ENCODE assay signal across 18 cellular contexts in the genomic region with DNA sequence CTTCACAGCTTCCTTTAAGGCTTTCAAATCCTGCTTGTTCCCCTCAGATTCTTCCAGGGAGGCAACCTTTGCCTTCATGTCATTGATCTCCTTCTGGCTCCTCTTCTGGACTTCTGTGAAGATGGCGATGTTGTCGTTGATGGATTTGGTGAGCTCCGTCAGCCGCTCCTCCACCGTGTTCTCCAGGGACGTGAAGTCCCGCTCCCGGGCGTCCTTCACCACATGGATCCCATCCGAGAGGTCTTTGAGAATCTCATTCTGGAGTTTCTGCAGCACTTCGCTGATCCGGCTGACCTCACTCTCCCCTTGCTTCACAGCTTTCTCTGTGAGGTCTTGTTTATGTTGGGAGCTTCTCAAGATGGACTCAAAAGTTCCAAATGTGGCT.
"Had no signal": no experiment of that assay in that cellular context is flagged by ENCODE, and none has a peak within 500 bp of the region (broad histone marks: within the 10 kb centered on the region; RNA-seq: fewer than 3 reads in every experiment).

No MANE protein-coding gene starts in this region.

- H3K27ac Mint-ChIP-seq: memory B cell; stimulated activated naive B cell treated with anti-CD40 and anti-IgM and Interleukin-4, amounts not matched to agents 10 μg/mL and 1 μg/mL and 100 μg/mL, for 72 hours; stimulated activated naive CD8-positive, alpha-beta T cell treated with anti-CD3 and anti-CD28 coated beads, Interleukin-15, amount 100 ng/mL, for 72 hours had no signal

- DNase-seq: cerebellar nuclear complex; dermis blood vessel endothelial cell; heart left ventricle; hypothalamus; left lung; lower lobe of right lung; naive B cell; nucleus accumbens; stimulated activated CD4-positive, alpha-beta T cell treated with anti-CD3 and anti-CD28 coated beads, Interleukin-2, amount 100 ng/mL, for 24 hours; stimulated activated CD4-positive, alpha-beta T cell treated with anti-CD3 and anti-CD28 coated beads, Interleukin-4, amount 100 ng/mL, for 4 hours; stimulated activated naive B cell treated with anti-CD40 and anti-IgM and Interleukin-4, amounts not matched to agents 10 μg/mL and 1 μg/mL and 100 μg/mL, for 72 hours; stimulated activated naive CD8-positive, alpha-beta T cell treated with anti-CD3 and anti-CD28 coated beads, Interleukin-15, amount 100 ng/mL, for 72 hours; testis; upper lobe of right lung had no signal

- H3K27me3 Mint-ChIP-seq: memory B cell; stimulated activated naive CD8-positive, alpha-beta T cell treated with anti-CD3 and anti-CD28 coated beads, Interleukin-15, amount 100 ng/mL, for 72 hours had no signal

- ATAC-seq: left lung; pancreas; stimulated activated naive B cell treated with anti-CD40 and anti-IgM and Interleukin-4, amounts not matched to agents 10 μg/mL and 1 μg/mL and 100 μg/mL, for 72 hours had no signal

- H3K27ac ChIP-seq: left lung, lower lobe of right lung, pancreas, prostate gland, testis, tibial nerve, upper lobe of right lung had no signal

- H3K4me3 Mint-ChIP-seq: memory B cell; naive B cell; stimulated activated naive B cell treated with anti-CD40 and anti-IgM and Interleukin-4, amounts not matched to agents 10 μg/mL and 1 μg/mL and 100 μg/mL, for 72 hours; stimulated activated naive CD8-positive, alpha-beta T cell treated with anti-CD3 and anti-CD28 coated beads, Interleukin-15, amount 100 ng/mL, for 72 hours had no signal

- H3K9me3 Mint-ChIP-seq: memory B cell; naive B cell; stimulated activated naive B cell treated with anti-CD40 and anti-IgM and Interleukin-4, amounts not matched to agents 10 μg/mL and 1 μg/mL and 100 μg/mL, for 72 hours; stimulated activated naive CD8-positive, alpha-beta T cell treated with anti-CD3 and anti-CD28 coated beads, Interleukin-15, amount 100 ng/mL, for 72 hours had no signal
